ENCODE assay signal across 10 cellular contexts in genomic region chr12:80178846-80179245, GRCh38.
DNase-seq lines count a peak whose midpoint lies in the region; ATAC-seq and TF ChIP-seq lines count a peak whose summit lies in the region.
"Had no signal": no experiment of that assay in that cellular context is flagged by ENCODE, and none has a peak within 500 bp of the region (broad histone marks: within the 10 kb centered on the region; RNA-seq: fewer than 3 reads in every experiment).

No MANE protein-coding gene starts in this region.

- no peak for DNase-seq in natural killer cell
- DNase-seq in activated naive CD4-positive, alpha-beta T cell (lab: John Stamatoyannopoulos, UW) = no peak
- DNase-seq in NCI-H345 (lab: John Stamatoyannopoulos, UW) = no peak
- no peak for DNase-seq in erythroblast (lab: John Stamatoyannopoulos, UW)
- DNase-seq: activated CD8-positive, alpha-beta memory T cell treated with anti-CD3 and anti-CD28 coated beads, Interleukin-2, amount 50 U/mL, for 4 hours; EL; left ventricle myocardium superior had no signal

- peaks cover 29 to 32% of the 10 kb centered on the region in 2 donors for H3K4me1 Mint-ChIP-seq in natural killer cell

- H3K9me3 Mint-ChIP-seq in natural killer cell = no peaks in the 10 kb centered on the region

- no peak for TF ChIP-seq POLR2A in erythroblast (IDR thresholded peaks at IDR 0.05; ENCODE audit: low read length)

- intact Hi-C loops in natural killer cell (cut with micrococcal nuclease) = no loop called here

- ATAC-seq in GM19043 (IDR thresholded peaks at IDR 0.05; ENCODE audit: low read depth, unreplicated experiment) (peak; percentile 87), GM21737 (IDR thresholded peaks at IDR 0.05; ENCODE audit: unreplicated experiment) (peak; percentile 87), HG03354 (IDR thresholded peaks at IDR 0.05; ENCODE audit: poor library complexity, severe bottlenecking, unreplicated experiment) (peak; percentile 79), natural killer cell (peak in 2 of 3 donors; percentile 29 to 37)
- ATAC-seq: left ventricle myocardium superior had no signal

- H3K36me3 Mint-ChIP-seq in natural killer cell = no peaks in the 10 kb centered on the region

- no peak for TF ChIP-seq CTCF in natural killer cell (IDR thresholded peaks at IDR 0.05)

- H3K27ac Mint-ChIP-seq in natural killer cell = peak overlapping the region; percentile 76 to 86

- H3K27me3 Mint-ChIP-seq in natural killer cell (ENCODE audit: low read depth in 2 of 2) = no peaks in the 10 kb centered on the region

- peak overlapping the region; percentile 60 for H3K4me3 Mint-ChIP-seq in natural killer cell

Comparison
In these comparisons a context has a peak if more than half of its experiments do, and no peak if none do; other contexts are left out.
1. ATAC-seq: peak in every context shown above with its lines; median percentile 87 in GM19043; 87 in GM21737; 79 in HG03354; 33 in natural killer cell.